In genomic region chr3:123141276-123141675, GRCh38 we compare ENCODE assay signal across 33 cellular contexts.
"Had no signal": no experiment of that assay in that cellular context is flagged by ENCODE, and none has a peak within 500 bp of the region (broad histone marks: within the 10 kb centered on the region; RNA-seq: fewer than 3 reads in every experiment).

No MANE protein-coding gene starts in this region.

- H3K4me1 Mint-ChIP-seq: activated B cell treated with CpG ODN at 0.5 μM for 24 hours; activated CD4-positive, alpha-beta memory T cell treated with anti-CD3 and anti-CD28 coated beads, Interleukin-2, amount 10 ng/mL, durations not matched to agents 7 days and 5 days; activated naive CD4-positive, alpha-beta T cell treated with anti-CD3 and anti-CD28 coated beads, Interleukin-2, amount 10 ng/mL, durations not matched to agents 7 days and 5 days; activated naive CD8-positive, alpha-beta T cell treated with anti-CD3 and anti-CD28 coated beads, Interleukin-2, amount 10 ng/mL, durations not matched to agents 7 days and 5 days; central memory CD8-positive, alpha-beta T cell had no signal

- H3K4me3 ChIP-seq: ascending aorta, breast epithelium, cardiac muscle cell, esophagus muscularis mucosa, gastrocnemius medialis, heart right ventricle had no signal

- H3K9me3 Mint-ChIP-seq: activated B cell treated with CpG ODN at 0.5 μM for 24 hours; activated CD4-positive, alpha-beta memory T cell treated with anti-CD3 and anti-CD28 coated beads, Interleukin-2, amount 10 ng/mL, durations not matched to agents 7 days and 5 days; activated naive CD4-positive, alpha-beta T cell treated with anti-CD3 and anti-CD28 coated beads, Interleukin-2, amount 10 ng/mL, durations not matched to agents 7 days and 5 days; activated naive CD4-positive, alpha-beta T cell treated with anti-CD3 and anti-CD28 coated beads, Interleukin-2, amount 50 U/mL, for 72 hours; activated naive CD8-positive, alpha-beta T cell treated with anti-CD3 and anti-CD28 coated beads, Interleukin-2, amount 10 ng/mL, durations not matched to agents 7 days and 5 days; activated T-cell treated with anti-CD3 and anti-CD28 coated beads, Interleukin-2, amount 50 U/mL, for 24 hours; activated T-cell treated with anti-CD3 and anti-CD28 coated beads, Interleukin-2, amount 50 U/mL, for 72 hours; central memory CD8-positive, alpha-beta T cell; effector memory CD8-positive, alpha-beta T cell; T-helper 2 cell treated with Interferon-gamma antibody and Interleukin-4, amounts not matched to agents 5 μg/mL and 100 μg/mL, for 36 hours had no signal

- H3K27me3 Mint-ChIP-seq: activated B cell treated with CpG ODN at 0.5 μM for 24 hours; activated CD4-positive, alpha-beta memory T cell treated with anti-CD3 and anti-CD28 coated beads, Interleukin-2, amount 10 ng/mL, durations not matched to agents 7 days and 5 days; activated naive CD4-positive, alpha-beta T cell treated with anti-CD3 and anti-CD28 coated beads, Interleukin-2, amount 10 ng/mL, durations not matched to agents 7 days and 5 days; activated naive CD8-positive, alpha-beta T cell treated with anti-CD3 and anti-CD28 coated beads, Interleukin-2, amount 10 ng/mL, durations not matched to agents 7 days and 5 days; activated T-cell treated with anti-CD3 and anti-CD28 coated beads, Interleukin-2, amount 50 U/mL, for 24 hours; brain; central memory CD8-positive, alpha-beta T cell; effector memory CD8-positive, alpha-beta T cell; T-helper 17 cell had no signal

- H3K9me3 ChIP-seq: ascending aorta, breast epithelium, esophagus muscularis mucosa, gastrocnemius medialis, heart right ventricle had no signal

- H3K36me3 ChIP-seq: breast epithelium, cardiac muscle cell had no signal

- H3K27me3 ChIP-seq: ascending aorta, breast epithelium, cardiac muscle cell, esophagus muscularis mucosa, foreskin keratinocyte, gastrocnemius medialis, heart right ventricle had no signal

- H3K27ac ChIP-seq: ascending aorta, breast epithelium, cardiac muscle cell, esophagus muscularis mucosa, foreskin keratinocyte, gastrocnemius medialis, heart right ventricle, WERI-Rb-1 had no signal

- DNase-seq: activated B cell treated with CpG ODN at 0.5 μM for 24 hours; activated CD4-positive, alpha-beta memory T cell treated with anti-CD3 and anti-CD28 coated beads, Interleukin-2, amount 10 ng/mL, durations not matched to agents 7 days and 5 days; activated CD4-positive, alpha-beta T cell treated with anti-CD3 and anti-CD28 coated beads for 48 hours; activated CD8-positive, alpha-beta memory T cell treated with anti-CD3 and anti-CD28 coated beads, Interleukin-2, amount 50 U/mL, for 48 hours; activated gamma-delta T cell; activated naive CD4-positive, alpha-beta T cell; activated naive CD4-positive, alpha-beta T cell treated with anti-CD3 and anti-CD28 coated beads, Interleukin-2, amount 10 ng/mL, durations not matched to agents 7 days and 5 days; activated naive CD8-positive, alpha-beta T cell treated with anti-CD3 and anti-CD28 coated beads, Interleukin-2, amount 10 ng/mL, durations not matched to agents 7 days and 5 days; activated T-cell treated with anti-CD3 and anti-CD28 coated beads for 4 hours; activated T-cell treated with anti-CD3 and anti-CD28 coated beads, Interleukin-2, amount 50 U/mL, for 24 hours; activated T-cell treated with anti-CD3 and anti-CD28 coated beads, Interleukin-2, amount 50 U/mL, for 72 hours; cortex of kidney; dermis blood vessel endothelial cell; effector CD4-positive, alpha-beta T cell; effector memory CD8-positive, alpha-beta T cell; erythroblast; foreskin keratinocyte; gastrocnemius medialis; heart right ventricle; T-helper 1 cell; T-helper 17 cell; T1000; WERI-Rb-1 had no signal

- ATAC-seq: activated CD4-positive, CD25-positive, alpha-beta regulatory T cell treated with anti-CD3 and anti-CD28 coated beads, Interleukin-2, amount 50 U/mL, for 24 hours; activated naive CD4-positive, alpha-beta T cell treated with anti-CD3 and anti-CD28 coated beads, Interleukin-2, amount 50 U/mL, for 72 hours; activated T-cell treated with anti-CD3 and anti-CD28 coated beads, Interleukin-2, amount 50 U/mL, for 72 hours; effector memory CD8-positive, alpha-beta T cell; foreskin keratinocyte; gastrocnemius medialis; heart right ventricle; T-helper 17 cell had no signal

- H3K27ac Mint-ChIP-seq: activated B cell treated with CpG ODN at 0.5 μM for 24 hours; activated CD4-positive, alpha-beta memory T cell treated with anti-CD3 and anti-CD28 coated beads, Interleukin-2, amount 10 ng/mL, durations not matched to agents 7 days and 5 days; activated naive CD4-positive, alpha-beta T cell treated with anti-CD3 and anti-CD28 coated beads, Interleukin-2, amount 10 ng/mL, durations not matched to agents 7 days and 5 days; activated naive CD8-positive, alpha-beta T cell treated with anti-CD3 and anti-CD28 coated beads, Interleukin-2, amount 10 ng/mL, durations not matched to agents 7 days and 5 days; activated T-cell treated with anti-CD3 and anti-CD28 coated beads, Interleukin-2, amount 50 U/mL, for 24 hours; activated T-cell treated with anti-CD3 and anti-CD28 coated beads, Interleukin-2, amount 50 U/mL, for 72 hours; effector memory CD8-positive, alpha-beta T cell; T-helper 17 cell; T-helper 2 cell treated with Interferon-gamma antibody and Interleukin-4, amounts not matched to agents 5 μg/mL and 100 μg/mL, for 36 hours had no signal

- H3K4me1 ChIP-seq: ascending aorta, breast epithelium, esophagus muscularis mucosa, foreskin keratinocyte, gastrocnemius medialis, heart right ventricle had no signal

- H3K36me3 Mint-ChIP-seq: activated naive CD4-positive, alpha-beta T cell treated with anti-CD3 and anti-CD28 coated beads, Interleukin-2, amount 50 U/mL, for 72 hours; activated naive CD8-positive, alpha-beta T cell treated with anti-CD3 and anti-CD28 coated beads, Interleukin-2, amount 10 ng/mL, durations not matched to agents 7 days and 5 days had no signal

- FAIRE-seq: colon had no signal

- H3K4me3 Mint-ChIP-seq: activated B cell treated with CpG ODN at 0.5 μM for 24 hours; activated CD4-positive, alpha-beta memory T cell treated with anti-CD3 and anti-CD28 coated beads, Interleukin-2, amount 10 ng/mL, durations not matched to agents 7 days and 5 days; activated naive CD4-positive, alpha-beta T cell treated with anti-CD3 and anti-CD28 coated beads, Interleukin-2, amount 10 ng/mL, durations not matched to agents 7 days and 5 days; activated naive CD8-positive, alpha-beta T cell treated with anti-CD3 and anti-CD28 coated beads, Interleukin-2, amount 10 ng/mL, durations not matched to agents 7 days and 5 days; activated T-cell treated with anti-CD3 and anti-CD28 coated beads, Interleukin-2, amount 50 U/mL, for 24 hours; activated T-cell treated with anti-CD3 and anti-CD28 coated beads, Interleukin-2, amount 50 U/mL, for 72 hours; brain; central memory CD8-positive, alpha-beta T cell; effector memory CD8-positive, alpha-beta T cell; T-helper 17 cell; T-helper 2 cell treated with Interferon-gamma antibody and Interleukin-4, amounts not matched to agents 5 μg/mL and 100 μg/mL, for 36 hours had no signal
